8 cellular contexts compared by ENCODE assay signal in the genomic region with DNA sequence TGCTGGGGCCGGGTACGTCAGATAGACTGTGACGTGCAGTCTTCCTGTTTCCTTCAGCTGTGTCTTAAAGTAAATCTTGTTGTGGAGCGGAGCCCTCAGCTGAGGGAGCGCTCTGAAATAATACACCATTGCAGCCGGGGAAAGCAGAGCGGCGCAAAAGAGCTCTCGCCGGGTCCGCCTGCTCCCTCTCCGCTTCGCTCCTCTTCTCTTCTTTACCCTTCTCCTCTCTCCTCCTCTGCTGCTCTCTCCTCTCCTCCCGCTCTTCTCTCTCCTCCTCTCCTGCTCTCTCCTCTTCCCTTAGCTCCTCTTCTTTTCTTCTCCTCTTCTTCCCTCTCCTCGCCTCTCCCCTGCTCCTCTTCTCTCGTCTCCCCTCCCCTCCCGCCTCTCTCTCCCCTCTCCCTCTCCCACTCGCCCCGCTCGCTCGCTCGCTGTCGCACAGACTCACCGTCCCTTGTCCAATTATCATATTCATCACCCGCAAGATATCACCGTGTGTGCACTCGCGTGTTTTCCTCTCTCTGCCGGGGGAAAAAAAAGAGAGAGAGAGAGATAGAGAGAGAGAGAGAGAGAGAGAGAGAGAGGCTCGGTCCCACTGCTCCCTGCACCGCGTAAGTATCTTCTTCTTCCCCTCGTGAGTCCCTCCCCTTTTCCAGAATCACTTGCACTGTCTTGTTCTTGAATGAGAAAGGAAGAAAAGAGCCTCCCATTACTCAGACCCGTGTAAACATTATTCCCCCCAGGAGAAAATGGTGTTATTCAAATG. TPM values are rescaled to one million over a fixed set of nuclear protein-coding genes. Genes with fewer than 3 reads are reported as not detected.
DNase-seq lines count a peak whose midpoint lies in the region; ATAC-seq and TF ChIP-seq lines count a peak whose summit lies in the region.

A gene with protein sequence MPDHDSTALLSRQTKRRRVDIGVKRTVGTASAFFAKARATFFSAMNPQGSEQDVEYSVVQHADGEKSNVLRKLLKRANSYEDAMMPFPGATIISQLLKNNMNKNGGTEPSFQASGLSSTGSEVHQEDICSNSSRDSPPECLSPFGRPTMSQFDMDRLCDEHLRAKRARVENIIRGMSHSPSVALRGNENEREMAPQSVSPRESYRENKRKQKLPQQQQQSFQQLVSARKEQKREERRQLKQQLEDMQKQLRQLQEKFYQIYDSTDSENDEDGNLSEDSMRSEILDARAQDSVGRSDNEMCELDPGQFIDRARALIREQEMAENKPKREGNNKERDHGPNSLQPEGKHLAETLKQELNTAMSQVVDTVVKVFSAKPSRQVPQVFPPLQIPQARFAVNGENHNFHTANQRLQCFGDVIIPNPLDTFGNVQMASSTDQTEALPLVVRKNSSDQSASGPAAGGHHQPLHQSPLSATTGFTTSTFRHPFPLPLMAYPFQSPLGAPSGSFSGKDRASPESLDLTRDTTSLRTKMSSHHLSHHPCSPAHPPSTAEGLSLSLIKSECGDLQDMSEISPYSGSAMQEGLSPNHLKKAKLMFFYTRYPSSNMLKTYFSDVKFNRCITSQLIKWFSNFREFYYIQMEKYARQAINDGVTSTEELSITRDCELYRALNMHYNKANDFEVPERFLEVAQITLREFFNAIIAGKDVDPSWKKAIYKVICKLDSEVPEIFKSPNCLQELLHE (plus strand): TSS at position 98 of the 763 bp plus-strand sequence. CDS start 8,563 bp downstream, outside the sequence.

- H3K4me1 ChIP-seq in esophagus (ENCODE audit: control insufficient read depth in 2 of 2, insufficient read depth in 2 of 2, low read length in 1 of 2) (peaks cover 4 to 12% of the 10 kb centered on the region in 2 donors), stomach (peaks cover 20 to 63% (median 53%) of the 10 kb centered on the region in 4 donors)

- peak; percentile 14; the same call in 1 of the 2 replicates for TF ChIP-seq CTCF in AG10803 (conservative IDR thresholded peaks at IDR 0.05; ENCODE audit: low read length)
- TF ChIP-seq CTCF in mesothelial cell of epicardium (IDR thresholded peaks at IDR 0.05; ENCODE audit: unreplicated experiment), result no peak
- no peak for TF ChIP-seq CTCF in stomach (IDR thresholded peaks at IDR 0.05)

- intact Hi-C loops in stomach (cut with DNase I; ENCODE audit: low total_unique reads), result no loop called here

- DNase-seq in AG10803 (ENCODE audit: low read depth), result peak; percentile 77
- DNase-seq in NCI-H345 treated with DMSO at 0.1 percent for 48 hours (lab: John Stamatoyannopoulos, UW; ENCODE audit: unreplicated experiment), result peak; percentile 77
- peak; percentile 32 for DNase-seq in activated T-cell treated with anti-CD3 and anti-CD28 coated beads for 24 hours (ENCODE audit: low read depth)
- peak; percentile 64 to 83 for DNase-seq in mesothelial cell of epicardium (ENCODE audit: low spot score in 2 of 2, unreplicated experiment in 2 of 2)
- DNase-seq in stomach, result peak; percentile 77

- peak; percentile 77 for ATAC-seq in GM19023 (IDR thresholded peaks at IDR 0.05; ENCODE audit: unreplicated experiment)
- peak; percentile 61 for ATAC-seq in HG03175 (IDR thresholded peaks at IDR 0.05; ENCODE audit: unreplicated experiment)

- peak within 1 kb of the TSS; percentile 91 for H3K4me3 Mint-ChIP-seq in mesothelial cell of epicardium

- TF ChIP-seq POLR2A in stomach (IDR thresholded peaks at IDR 0.05), result no peak

- H3K4me3 ChIP-seq in AG10803 (ENCODE audit: low read length) (peak within 1 kb of the TSS; percentile 65), esophagus (ENCODE audit: low read depth in 1 of 2, low read length in 2 of 2) (peak within 1 kb of the TSS; percentile 43 to 51), stomach (peak within 1 kb of the TSS; percentile 50 to 62 (median 56))

- H3K27ac ChIP-seq in esophagus (ENCODE audit: low read depth in 2 of 2, low read length in 1 of 2), result peak within 1 kb of the TSS; percentile 6 to 26
- H3K27ac ChIP-seq in stomach, result peak within 1 kb of the TSS; percentile 48 to 89 (median 69)

- no peaks in the 10 kb centered on the region for H3K9me3 ChIP-seq in esophagus (ENCODE audit: control insufficient read depth in 2 of 2, insufficient read depth in 1 of 2, low read depth in 1 of 2, low read length in 1 of 2)
- H3K9me3 ChIP-seq in stomach, result no peaks in the 10 kb centered on the region

- no peaks in the 10 kb centered on the region for H3K9me3 Mint-ChIP-seq in mesothelial cell of epicardium

- H3K27me3 Mint-ChIP-seq in mesothelial cell of epicardium (ENCODE audit: low read depth), result peaks cover 96% of the 10 kb centered on the region

- H3K27ac Mint-ChIP-seq in mesothelial cell of epicardium, result peak within 1 kb of the TSS; percentile 98

- H3K27me3 ChIP-seq in esophagus (ENCODE audit: control insufficient read depth in 1 of 2, insufficient read depth in 2 of 2, low read length in 2 of 2) (peaks cover 11 to 24% of the 10 kb centered on the region in 2 donors), stomach (peaks cover 20 to 86% (median 59%) of the 10 kb centered on the region in 3 donors)

- no peaks in the 10 kb centered on the region for H3K36me3 Mint-ChIP-seq in mesothelial cell of epicardium

- peaks cover 51% of the 10 kb centered on the region for H3K4me1 Mint-ChIP-seq in mesothelial cell of epicardium

- H3K36me3 ChIP-seq in esophagus (ENCODE audit: control insufficient read depth in 2 of 2, insufficient read depth in 2 of 2, low read length in 1 of 2) (no peaks in the 10 kb centered on the region), stomach (no peaks in the 10 kb centered on the region)

- WGBS in esophagus, 2 donors, result 1 to 2% methylated on average over 34 of the region's 34 CpGs
- 1 to 3% (median 1%) methylated on average over 34 of the region's 34 CpGs for WGBS in stomach, 5 donors

- TF ChIP-seq EP300 in stomach (IDR thresholded peaks at IDR 0.05), result no peak

RNA-seq across cellular contexts. Expression of the gene that starts here (rescaled TPM):
- under 1 TPM; 0.18 to 0.26 TPM for polyA plus RNA-seq in esophagus
- total RNA-seq in mesothelial cell of epicardium, result 0.58 to 1.4 TPM (median 1.4 TPM) in 3 replicates
- 1 to 10 TPM; 1.2 to 6.1 (median 4.0) TPM for total RNA-seq in stomach
- polyA plus RNA-seq in stomach, result 1 to 10 TPM in 1 of 3 donors, under 1 TPM in 2; 0.23 to 1.7 (median 0.87) TPM

Comparison
In these comparisons a context has a peak if more than half of its experiments do, and no peak if none do; other contexts are left out.
1. Peak in every context shown above with its lines: DNase-seq, ATAC-seq, H3K4me3 ChIP-seq and H3K27ac ChIP-seq.